ENCODE assay signal across 24 cellular contexts in genomic region chr5:112065818-112066217, GRCh38.
"Had no signal": no experiment of that assay in that cellular context is flagged by ENCODE, and none has a peak within 500 bp of the region (broad histone marks: within the 10 kb centered on the region; RNA-seq: fewer than 3 reads in every experiment).

No MANE protein-coding gene starts in this region.

- H2AFZ ChIP-seq: hepatocyte had no signal

- H3K4me3 ChIP-seq: colonic mucosa, esophagus squamous epithelium, gastroesophageal sphincter, heart left ventricle, hepatocyte, left lung, lower lobe of right lung had no signal

- H3K4me1 Mint-ChIP-seq: immature natural killer cell; naive thymus-derived CD4-positive, alpha-beta T cell had no signal

- H3K9me3 ChIP-seq: colonic mucosa, esophagus squamous epithelium, gastroesophageal sphincter, heart left ventricle, left lung, lower lobe of right lung had no signal

- H3K9me3 Mint-ChIP-seq: dendritic cell treated with granulocyte-macrophage colony-stimulating factor and Interleukin-4, amounts not matched to agents 40 ng/mL and 50 ng/mL, for 4 days; immature natural killer cell had no signal

- ATAC-seq: esophagus mucosa; foreskin keratinocyte; gastroesophageal sphincter; heart left ventricle; left colon; left lung; left ventricle myocardium superior; lower lobe of right lung; naive thymus-derived CD4-positive, alpha-beta T cell had no signal

- H3K4me2 ChIP-seq: hepatocyte had no signal

- DNase-seq: colonic mucosa; cortex of kidney; effector memory CD4-positive, alpha-beta T cell; erythroblast; esophagus squamous epithelium; foreskin keratinocyte; heart left ventricle; hypothalamus; immature natural killer cell; islet precursor cell; kidney; kidney glomerular epithelial cell; left colon; left ventricle myocardium superior; lower lobe of right lung; mesenchymal stem cell; midbrain; naive thymus-derived CD4-positive, alpha-beta T cell had no signal

- H3K4me1 ChIP-seq: colonic mucosa, esophagus squamous epithelium, foreskin keratinocyte, gastroesophageal sphincter, heart left ventricle, left lung, lower lobe of right lung had no signal

- H3K79me2 ChIP-seq: hepatocyte had no signal

- H3K4me3 Mint-ChIP-seq: dendritic cell treated with granulocyte-macrophage colony-stimulating factor and Interleukin-4, amounts not matched to agents 40 ng/mL and 50 ng/mL, for 4 days; immature natural killer cell; naive thymus-derived CD4-positive, alpha-beta T cell had no signal

- H3K27ac ChIP-seq: colonic mucosa, epithelial cell of prostate, esophagus squamous epithelium, foreskin keratinocyte, gastroesophageal sphincter, heart left ventricle, hepatocyte, left lung, lower lobe of right lung had no signal

- H3K27me3 ChIP-seq: colonic mucosa, esophagus squamous epithelium, foreskin keratinocyte, gastroesophageal sphincter, heart left ventricle, hepatocyte, left lung had no signal

- H3K36me3 ChIP-seq: colonic mucosa, esophagus squamous epithelium, gastroesophageal sphincter, heart left ventricle, left lung, lower lobe of right lung had no signal

- H3K27ac Mint-ChIP-seq: dendritic cell treated with granulocyte-macrophage colony-stimulating factor and Interleukin-4, amounts not matched to agents 40 ng/mL and 50 ng/mL, for 4 days; immature natural killer cell; naive thymus-derived CD4-positive, alpha-beta T cell had no signal

- H3K36me3 Mint-ChIP-seq: immature natural killer cell; naive thymus-derived CD4-positive, alpha-beta T cell had no signal
